In the genomic region with DNA sequence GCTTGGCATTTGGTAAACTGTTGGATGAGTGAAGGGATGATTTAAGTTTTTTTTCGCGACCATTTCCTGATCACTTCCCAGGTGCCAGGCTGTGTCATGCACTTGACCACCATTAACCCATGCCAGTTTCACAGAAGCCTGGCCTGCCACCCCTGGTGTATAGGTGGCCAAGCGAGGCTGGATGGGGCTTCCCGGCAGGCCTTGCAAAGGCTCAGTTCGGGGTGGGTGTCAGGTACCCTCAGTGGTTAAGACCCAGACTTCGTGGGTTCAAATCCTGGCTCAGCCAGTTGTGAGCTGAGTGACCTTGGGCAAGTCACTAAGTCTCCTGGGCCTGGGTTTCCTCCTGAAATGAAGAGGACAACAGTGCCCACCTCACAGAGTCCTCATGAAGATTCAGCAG, we compare ENCODE assay signal across 15 cellular contexts. TPM values are rescaled to one million over a fixed set of nuclear protein-coding genes. Genes with fewer than 3 reads are reported as not detected.
A peak's percentile ranks its signal among the peaks of the same experiment; 100 is the strongest.
DNase-seq lines count a peak whose midpoint lies in the region; ATAC-seq, FAIRE-seq and TF ChIP-seq lines count a peak whose summit lies in the region.
"Had no signal": no experiment of that assay in that cellular context is flagged by ENCODE, and none has a peak within 500 bp of the region (broad histone marks: within the 10 kb centered on the region; RNA-seq: fewer than 3 reads in every experiment).

No MANE protein-coding gene starts in this region.

- CTCF ChIA-PET in activated B cell treated with CpG ODN at 0.5 μM for 24 hours (lab: Charles Lee), result no interaction called here

- H3K18ac ChIP-seq in mesenchymal stem cell (ENCODE audit: low read depth in 1 of 2, low read length in 2 of 2), result no peak overlapping the region

- H3K4me3 Mint-ChIP-seq in CD4-positive, CD25-positive, alpha-beta regulatory T cell, result peak overlapping the region in 3 of 4 donors; percentile 88 to 98 (median 89)
- H3K4me3 Mint-ChIP-seq in activated B cell treated with CpG ODN at 0.5 μM for 24 hours, result no peak overlapping the region

- no peak overlapping the region for H3K23ac ChIP-seq in mesenchymal stem cell (ENCODE audit: low read length in 2 of 2)

- no peak overlapping the region for H3K27ac Mint-ChIP-seq in CD4-positive, CD25-positive, alpha-beta regulatory T cell
- H3K27ac Mint-ChIP-seq in activated B cell treated with CpG ODN at 0.5 μM for 24 hours, result peak overlapping the region; percentile 24

- no peak for TF ChIP-seq CTCF in activated B cell treated with CpG ODN at 0.5 μM for 24 hours (IDR thresholded peaks at IDR 0.05)

- POLR2A ChIA-PET in activated B cell treated with CpG ODN at 0.5 μM for 24 hours (lab: Charles Lee), result interaction anchor here (0.6 to 3.9 kb wide), 2 partner anchors 11 to 403 kb away, joined by 3 to 52 read pairs; a partner anchor contains a TSS

- no peak overlapping the region for H2BK15ac ChIP-seq in mesenchymal stem cell (ENCODE audit: low read depth, poor library complexity, severe bottlenecking)

- no peaks in the 10 kb centered on the region for H3K9me3 Mint-ChIP-seq in CD4-positive, CD25-positive, alpha-beta regulatory T cell
- H3K9me3 Mint-ChIP-seq in activated B cell treated with CpG ODN at 0.5 μM for 24 hours, result no peaks in the 10 kb centered on the region

- H3K9me3 ChIP-seq in BLaER1, result no peaks in the 10 kb centered on the region
- no peaks in the 10 kb centered on the region for H3K9me3 ChIP-seq in CD4-positive, CD25-positive, alpha-beta regulatory T cell (ENCODE audit: control insufficient read depth in 2 of 2, low read length in 2 of 2)
- H3K9me3 ChIP-seq in mesenchymal stem cell (ENCODE audit: control insufficient read depth, low read length), result no peaks in the 10 kb centered on the region

- H2AFZ ChIP-seq in mesenchymal stem cell (ENCODE audit: low read depth, low read length), result no peak overlapping the region
- H2AFZ ChIP-seq: GM23248 had no signal

- H3K27me3 ChIP-seq in BLaER1, result no peaks in the 10 kb centered on the region
- H3K27me3 ChIP-seq in CD4-positive, CD25-positive, alpha-beta regulatory T cell (ENCODE audit: control insufficient read depth, insufficient read depth, low read length), result no peaks in the 10 kb centered on the region
- no peaks in the 10 kb centered on the region for H3K27me3 ChIP-seq in mesenchymal stem cell (ENCODE audit: control insufficient read depth in 1 of 2, insufficient read depth in 1 of 2, low read length in 2 of 2)

- no peak overlapping the region for H3K14ac ChIP-seq in mesenchymal stem cell (ENCODE audit: low read length in 2 of 2)

- H3K4me1 ChIP-seq in BLaER1 (peaks cover 68% of the 10 kb centered on the region), mesenchymal stem cell (ENCODE audit: control insufficient read depth, insufficient read depth, low read depth, low read length) (peaks cover 25% of the 10 kb centered on the region)
- H3K4me1 ChIP-seq in CD4-positive, CD25-positive, alpha-beta regulatory T cell (ENCODE audit: control insufficient read depth, insufficient read depth, low read length, poor library complexity, severe bottlenecking), result peaks cover 33% of the 10 kb centered on the region

- no peak overlapping the region for H2AK5ac ChIP-seq in mesenchymal stem cell (ENCODE audit: low read length, severe bottlenecking)

- no peak overlapping the region for H4K8ac ChIP-seq in mesenchymal stem cell (ENCODE audit: low read length)

- intact Hi-C loops in activated B cell treated with CpG ODN at 0.5 μM for 24 hours (cut with micrococcal nuclease), result no loop called here

- peaks cover 62% of the 10 kb centered on the region for H4K20me1 ChIP-seq in BLaER1

- H3K4ac ChIP-seq in mesenchymal stem cell (ENCODE audit: low read depth in 1 of 2, low read length in 2 of 2), result no peak overlapping the region

- no peak for DNase-seq in CD4-positive, CD25-positive, alpha-beta regulatory T cell
- no peak for DNase-seq in activated B cell treated with CpG ODN at 0.5 μM for 24 hours
- no peak for DNase-seq in mesenchymal stem cell
- DNase-seq in activated CD4-positive, alpha-beta T cell treated with anti-CD3 and anti-CD28 coated beads for 48 hours, result no peak
- DNase-seq in RCC 7860 (ENCODE audit: low spot score), result no peak
- DNase-seq: C1 segment of cervical spinal cord, Calu3, DMS79 treated with DMSO at 0.1 percent for 48 hours, GF-D8, GM23248, NCI-H1436, NCI-H2029 treated with DMSO at 0.1 percent for 48 hours, NCI-H524 had no signal

- H4K91ac ChIP-seq in mesenchymal stem cell (ENCODE audit: low read length), result no peak overlapping the region

- peaks cover 25% of the 10 kb centered on the region for H3K36me3 Mint-ChIP-seq in CD4-positive, CD25-positive, alpha-beta regulatory T cell
- peaks cover 77% of the 10 kb centered on the region for H3K36me3 Mint-ChIP-seq in activated B cell treated with CpG ODN at 0.5 μM for 24 hours (ENCODE audit: low read depth)

- H2BK12ac ChIP-seq in mesenchymal stem cell (ENCODE audit: low read length in 2 of 2), result no peak overlapping the region

- H3K4me3 ChIP-seq in BLaER1 (no peak overlapping the region), mesenchymal stem cell (ENCODE audit: insufficient read depth in 1 of 2, low read depth in 1 of 2, low read length in 2 of 2) (no peak overlapping the region)
- no peak overlapping the region for H3K4me3 ChIP-seq in CD4-positive, CD25-positive, alpha-beta regulatory T cell (ENCODE audit: low read depth, low read length)

- FAIRE-seq in RCC 7860 (lab: Jason Lieb, UNC), result no peak

- no peak overlapping the region for H2BK5ac ChIP-seq in mesenchymal stem cell (ENCODE audit: low read depth, low read length, poor library complexity, severe bottlenecking)

- no peaks in the 10 kb centered on the region for H3K27me3 Mint-ChIP-seq in CD4-positive, CD25-positive, alpha-beta regulatory T cell
- no peaks in the 10 kb centered on the region for H3K27me3 Mint-ChIP-seq in activated B cell treated with CpG ODN at 0.5 μM for 24 hours

- H3K79me1 ChIP-seq in mesenchymal stem cell (replicated peaks; ENCODE audit: low read length, poor library complexity, severe bottlenecking), result peaks cover 41% of the 10 kb centered on the region

- H3K27ac ChIP-seq in BLaER1 (no peak overlapping the region), mesenchymal stem cell (ENCODE audit: low read length, poor library complexity, severe bottlenecking) (no peak overlapping the region)
- H3K27ac ChIP-seq in CD4-positive, CD25-positive, alpha-beta regulatory T cell (ENCODE audit: insufficient read depth, low read length, poor library complexity, severe bottlenecking), result no peak overlapping the region

- no peak overlapping the region for H3K4me2 ChIP-seq in BLaER1
- H3K4me2 ChIP-seq in mesenchymal stem cell (ENCODE audit: low read length, poor library complexity, severe bottlenecking), result no peak overlapping the region

- WGBS in mesenchymal stem cell, result 97% methylated on average over 6 of the region's 6 CpGs

- no peak overlapping the region for H2BK120ac ChIP-seq in mesenchymal stem cell (ENCODE audit: low read depth, low read length)

- H3K9ac ChIP-seq in BLaER1 (peak overlapping the region; percentile 27; the same call in 1 of the 2 replicates), mesenchymal stem cell (ENCODE audit: low read length) (peak overlapping the region; percentile 100)

- peaks cover 0 to 56% (median 33%) of the 10 kb centered on the region in 4 donors for H3K4me1 Mint-ChIP-seq in CD4-positive, CD25-positive, alpha-beta regulatory T cell
- peaks cover 58% of the 10 kb centered on the region for H3K4me1 Mint-ChIP-seq in activated B cell treated with CpG ODN at 0.5 μM for 24 hours

- H3K36me3 ChIP-seq in BLaER1 (peaks cover 77% of the 10 kb centered on the region), mesenchymal stem cell (ENCODE audit: control insufficient read depth in 1 of 2, insufficient read depth in 2 of 2, low read depth in 1 of 2, low read length in 2 of 2) (peaks cover 74% of the 10 kb centered on the region in 2 experiments)
- H3K36me3 ChIP-seq in CD4-positive, CD25-positive, alpha-beta regulatory T cell (ENCODE audit: control insufficient read depth, insufficient read depth, low read length), result peaks cover 41% of the 10 kb centered on the region

- no peak for ATAC-seq in CD4-positive, CD25-positive, alpha-beta regulatory T cell (ENCODE audit: low read depth in 2 of 2)
- ATAC-seq in activated B cell treated with CpG ODN at 0.5 μM for 24 hours (ENCODE audit: low read depth) (no peak), GM19467 (IDR thresholded peaks at IDR 0.05; ENCODE audit: unreplicated experiment) (no peak)

RNA-seq across cellular contexts. Expression of a gene that starts 2.3 kb away (rescaled TPM):
- 29.3 TPM for total RNA-seq in CD4-positive, CD25-positive, alpha-beta regulatory T cell
- polyA plus RNA-seq in CD4-positive, CD25-positive, alpha-beta regulatory T cell, result 10 to 100 TPM in 3 of 4 donors, 1 to 10 TPM in 1; 7.3 to 16.2 (median 11.1) TPM
- total RNA-seq in activated B cell treated with CpG ODN at 0.5 μM for 24 hours, result 40.7 and 45.7 TPM in 2 replicates
- 17.8 TPM for polyA plus RNA-seq in mesenchymal stem cell (2013, experiment 1 of 2)
- 17.7 TPM for polyA plus RNA-seq in mesenchymal stem cell (2013, experiment 2 of 2)

RNA-seq across cellular contexts. Expression of a gene that starts 2.4 kb away (rescaled TPM):
- total RNA-seq in CD4-positive, CD25-positive, alpha-beta regulatory T cell, result 1,813 TPM
- polyA plus RNA-seq in CD4-positive, CD25-positive, alpha-beta regulatory T cell, result 1,000 to 10,000 TPM in 2 of 4 donors, 100 to 1,000 TPM in 2; 747 to 1,102 (median 951) TPM
- total RNA-seq in activated B cell treated with CpG ODN at 0.5 μM for 24 hours, result 3,786 and 4,134 TPM in 2 replicates
- polyA plus RNA-seq in mesenchymal stem cell (2013, experiment 1 of 2), result 1,924 TPM
- 1,950 TPM for polyA plus RNA-seq in mesenchymal stem cell (2013, experiment 2 of 2)

RNA-seq across cellular contexts. Expression of a gene that starts 9.6 kb away (rescaled TPM):
- total RNA-seq in CD4-positive, CD25-positive, alpha-beta regulatory T cell, result 14.6 TPM
- 1 to 10 TPM; 5.4 to 8.4 (median 6.9) TPM for polyA plus RNA-seq in CD4-positive, CD25-positive, alpha-beta regulatory T cell
- total RNA-seq in activated B cell treated with CpG ODN at 0.5 μM for 24 hours, result 22.4 and 23.9 TPM in 2 replicates
- 10.1 TPM for polyA plus RNA-seq in mesenchymal stem cell (2013, experiment 1 of 2)
- polyA plus RNA-seq in mesenchymal stem cell (2013, experiment 2 of 2), result 9.7 TPM

RNA-seq across cellular contexts. Expression of a gene that starts 10.7 kb away (rescaled TPM):
- total RNA-seq in CD4-positive, CD25-positive, alpha-beta regulatory T cell, result 41.8 TPM
- polyA plus RNA-seq in CD4-positive, CD25-positive, alpha-beta regulatory T cell, result 100 to 1,000 TPM; 114 to 120 (median 115) TPM
- total RNA-seq in activated B cell treated with CpG ODN at 0.5 μM for 24 hours, result 33.6 and 38.9 TPM in 2 replicates
- polyA plus RNA-seq in mesenchymal stem cell (2013, experiment 1 of 2), result 30.0 TPM
- 30.1 TPM for polyA plus RNA-seq in mesenchymal stem cell (2013, experiment 2 of 2)

RNA-seq across cellular contexts. Expression of a gene that starts 10.8 kb away (rescaled TPM):
- total RNA-seq in CD4-positive, CD25-positive, alpha-beta regulatory T cell, result 24.3 TPM
- polyA plus RNA-seq in CD4-positive, CD25-positive, alpha-beta regulatory T cell, result 10 to 100 TPM; 34.5 to 47.1 (median 37.0) TPM
- 17.3 and 17.8 TPM in 2 replicates for total RNA-seq in activated B cell treated with CpG ODN at 0.5 μM for 24 hours
- 23.7 TPM for polyA plus RNA-seq in mesenchymal stem cell (2013, experiment 1 of 2)
- 24.2 TPM for polyA plus RNA-seq in mesenchymal stem cell (2013, experiment 2 of 2)
